ENCODE assay signal across 1 cellular context in genomic region chr12:57477710-57478681, GRCh38.
TF ChIP-seq lines count a peak whose summit lies in the region.

No MANE protein-coding gene starts in this region.

TF ChIP-seq in K562, 482 proteins besides CTCF, POLR2A, EP300 and RAD21 (continued from another document and continues in another):
- TF ChIP-seq CHD7 (IDR thresholded peaks at IDR 0.05; ENCODE audit: low read depth, low read length) = no peak
- no peak for TF ChIP-seq EWSR1 (IDR thresholded peaks at IDR 0.05; ENCODE audit: borderline replicate concordance, low read depth, partially characterized antibody)
- no peak for TF ChIP-seq ZNF146 (CRISPR knock-in tag; IDR thresholded peaks at IDR 0.05; ENCODE audit: unreplicated experiment)
- no peak for TF ChIP-seq STAT6 (CRISPR knock-in tag; IDR thresholded peaks at IDR 0.05)
- TF ChIP-seq ELF1 (tag; IDR thresholded peaks at IDR 0.05) = peak; percentile 56
- no peak for TF ChIP-seq CTBP1 (IDR thresholded peaks at IDR 0.05; ENCODE audit: borderline replicate concordance)
- TF ChIP-seq ZNF395 (CRISPR knock-in tag; IDR thresholded peaks at IDR 0.05) = peak; percentile 48; the same call in 1 of the 2 replicates
- TF ChIP-seq ZNF766 (CRISPR knock-in tag; conservative IDR thresholded peaks at IDR 0.05) = 0 out of 2 replicates have a peak, but pooled peaks have one; percentile 27
- TF ChIP-seq AFF1 (IDR thresholded peaks at IDR 0.05; ENCODE audit: low read depth in 1 of 2, partially characterized antibody in 2 of 2) = no peak
- TF ChIP-seq ZNF592 (IDR thresholded peaks at IDR 0.05) = 0 out of 2 replicates have a peak, but pooled peaks have one; percentile 36
- TF ChIP-seq GABPB2 (CRISPR knock-in tag; conservative IDR thresholded peaks at IDR 0.05) = no peak
- no peak for TF ChIP-seq RNF2 (IDR thresholded peaks at IDR 0.05)
- TF ChIP-seq MNT (conservative IDR thresholded peaks at IDR 0.05) = no peak
- no peak for TF ChIP-seq ZNF384 (IDR thresholded peaks at IDR 0.05; ENCODE audit: low read depth, low read length)
- no peak for TF ChIP-seq PHB2 (IDR thresholded peaks at IDR 0.05; ENCODE audit: low read depth)
- TF ChIP-seq NR0B1 (IDR thresholded peaks at IDR 0.05; ENCODE audit: partially characterized antibody) = no peak
- no peak for TF ChIP-seq GATA2 (CRISPR knock-in tag; IDR thresholded peaks at IDR 0.05)
- TF ChIP-seq SIX5 (IDR thresholded peaks at IDR 0.05; ENCODE audit: borderline replicate concordance in 1 of 2, insufficient read depth in 1 of 2, low read depth in 1 of 2, low read length in 2 of 2) = no peak
- peak; percentile 30 for TF ChIP-seq KDM5B (IDR thresholded peaks at IDR 0.05; ENCODE audit: insufficient replicate concordance, low read depth, low read length)
- TF ChIP-seq ZBTB2 (IDR thresholded peaks at IDR 0.05) = no peak
